In genomic region chr19:1846517-1847205, GRCh38 we compare ENCODE assay signal across 1 cellular context.
TF ChIP-seq lines count a peak whose summit lies in the region.

No MANE protein-coding gene starts in this region.

TF ChIP-seq in GM12878, 131 proteins besides CTCF, POLR2A, EP300 and RAD21:
- peak; percentile 3; the same call in 1 of the 2 replicates for TF ChIP-seq POLR2AphosphoS5 (IDR thresholded peaks at IDR 0.05; ENCODE audit: low read length)
- TF ChIP-seq NKRF (conservative IDR thresholded peaks at IDR 0.05), result no peak
TF ChIP-seq in GM12878: peak in this region for 1.
